1 cellular context compared by ENCODE assay signal in the genomic region with DNA sequence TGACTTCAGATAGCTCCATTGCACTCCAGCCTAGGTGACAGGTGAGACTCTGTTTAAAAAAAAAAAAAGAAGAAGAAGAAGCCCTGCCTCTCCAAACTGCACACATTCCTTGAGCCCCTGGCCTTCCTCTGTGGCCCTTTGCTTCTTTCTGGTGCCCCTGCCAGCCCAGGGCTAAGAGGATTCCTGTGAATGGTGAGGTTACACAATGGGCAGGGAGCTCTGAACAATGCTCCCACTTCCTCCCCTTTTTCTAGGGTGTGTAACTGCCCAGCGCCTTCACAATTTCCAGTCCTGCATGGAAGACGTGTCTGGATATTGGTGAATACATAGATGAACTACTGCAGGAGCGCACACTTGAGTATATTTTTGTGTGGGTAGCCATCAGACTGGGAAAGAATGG.
TF ChIP-seq lines count a peak whose summit lies in the region.

No MANE protein-coding gene starts in this region.

TF ChIP-seq in GM23338, 12 proteins besides CTCF, POLR2A, EP300 and RAD21 (continued from another document):
- TF ChIP-seq, protein P1, sequence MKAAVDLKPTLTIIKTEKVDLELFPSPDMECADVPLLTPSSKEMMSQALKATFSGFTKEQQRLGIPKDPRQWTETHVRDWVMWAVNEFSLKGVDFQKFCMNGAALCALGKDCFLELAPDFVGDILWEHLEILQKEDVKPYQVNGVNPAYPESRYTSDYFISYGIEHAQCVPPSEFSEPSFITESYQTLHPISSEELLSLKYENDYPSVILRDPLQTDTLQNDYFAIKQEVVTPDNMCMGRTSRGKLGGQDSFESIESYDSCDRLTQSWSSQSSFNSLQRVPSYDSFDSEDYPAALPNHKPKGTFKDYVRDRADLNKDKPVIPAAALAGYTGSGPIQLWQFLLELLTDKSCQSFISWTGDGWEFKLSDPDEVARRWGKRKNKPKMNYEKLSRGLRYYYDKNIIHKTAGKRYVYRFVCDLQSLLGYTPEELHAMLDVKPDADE (IDR thresholded peaks at IDR 0.05), result no peak
- no peak for TF ChIP-seq ZNF331 (CRISPR knock-in tag; IDR thresholded peaks at IDR 0.05; ENCODE audit: low read depth)
